27 cellular contexts compared by ENCODE assay signal in genomic region chr3:184954251-184954650, GRCh38.
"Had no signal": no experiment of that assay in that cellular context is flagged by ENCODE, and none has a peak within 500 bp of the region (broad histone marks: within the 10 kb centered on the region; RNA-seq: fewer than 3 reads in every experiment).

No MANE protein-coding gene starts in this region.

- H3K4me3 ChIP-seq: adrenal gland, MG63, SJSA1 had no signal

- DNase-seq: activated CD4-positive, alpha-beta T cell treated with anti-CD3 and anti-CD28 coated beads for 48 hours; activated CD4-positive, alpha-beta T cell treated with anti-CD3 and anti-CD28 coated beads, Interleukin-2, amount 50 U/mL, for 4 hours; activated CD4-positive, CD25-positive, alpha-beta regulatory T cell treated with anti-CD3 and anti-CD28 coated beads, Interleukin-2, amount 50 U/mL, for 72 hours; activated CD8-positive, alpha-beta memory T cell treated with anti-CD3 and anti-CD28 coated beads, Interleukin-2, amount 50 U/mL, for 48 hours; activated CD8-positive, alpha-beta T cell treated with anti-CD3 and anti-CD28 coated beads, Interleukin-2, amount 10 ng/mL, durations not matched to agents 7 days and 5 days; activated naive CD4-positive, alpha-beta T cell treated with anti-CD3 and anti-CD28 coated beads, Interleukin-2, amount 50 U/mL, for 16 hours; activated naive CD8-positive, alpha-beta T cell treated with anti-CD3 and anti-CD28 coated beads, Interleukin-2, amount 10 ng/mL, durations not matched to agents 7 days and 5 days; activated T-cell treated with anti-CD3 and anti-CD28 coated beads, Interleukin-2, amount 50 U/mL, for 1 hour; adrenal gland; anterior cingulate cortex; central memory CD4-positive, alpha-beta T cell; MG63; MV-4-11; NCI-H1092 treated with DMSO at 0.1 percent for 48 hours; NCI-H1417 treated with DMSO at 0.1 percent for 48 hours; NCI-H2029; NCI-H2107; NCI-H226; NCI-H510A; NCI-H526 treated with DMSO at 0.1 percent for 48 hours; NCI-H82; RPMI8226; SHP77; SW 1271 had no signal

- H3K36me3 ChIP-seq: adrenal gland had no signal

- ATAC-seq: activated CD8-positive, alpha-beta T cell treated with anti-CD3 and anti-CD28 coated beads, Interleukin-2, amount 10 ng/mL, durations not matched to agents 7 days and 5 days; Panc1; SK-N-SH treated with all-trans-retinoic acid at 6 μM for 48 hours had no signal

- H3K27me3 ChIP-seq: adrenal gland, MG63, SJSA1 had no signal

- H3K27ac ChIP-seq: adrenal gland, SJSA1 had no signal

- H3K9me3 ChIP-seq: adrenal gland, MG63, SJSA1 had no signal

- H3K4me1 ChIP-seq: adrenal gland, SJSA1 had no signal
